ENCODE assay signal across 16 cellular contexts in genomic region chr7:132226046-132226590, GRCh38.
A peak's percentile ranks its signal among the peaks of the same experiment; 100 is the strongest.
DNase-seq lines count a peak whose midpoint lies in the region; ATAC-seq and TF ChIP-seq lines count a peak whose summit lies in the region.
"Had no signal": no experiment of that assay in that cellular context is flagged by ENCODE, and none has a peak within 500 bp of the region (broad histone marks: within the 10 kb centered on the region; RNA-seq: fewer than 3 reads in every experiment).

No MANE protein-coding gene starts in this region.

- intact Hi-C loops in cardiac septum (cut with DNase I) (no loop called here), Right ventricle myocardium inferior (cut with DNase I) (no loop called here), ascending aorta (cut with DNase I) (no loop called here)

- peaks cover 0 to 29% (median 20%) of the 10 kb centered on the region in 3 donors for H3K4me1 ChIP-seq in skeletal muscle tissue (ENCODE audit: control insufficient read depth in 3 of 3, insufficient read depth in 3 of 3, low read length in 3 of 3)
- no peaks in the 10 kb centered on the region for H3K4me1 ChIP-seq in ascending aorta
- H3K4me1 ChIP-seq: BLaER1 had no signal

- DNase-seq in cardiac septum (ENCODE audit: low spot score) (peak; percentile 59), Right ventricle myocardium inferior (ENCODE audit: missing footprints) (no peak), NCI-H526 treated with DMSO at 0.1 percent for 48 hours (lab: John Stamatoyannopoulos, UW) (peak; percentile 13), mesenteric fat pad (ENCODE audit: low spot score) (peak; percentile 62), kidney tubule cell (ENCODE audit: low spot score) (no peak), ascending aorta (ENCODE audit: low spot score in 2 of 2) (no peak)
- DNase-seq: CD8-positive, alpha-beta T cell; DMS79; GOT3; NCI-H1105; NCI-H2081 treated with DMSO at 0.1 percent for 48 hours; NCI-H774; RPMI8226 had no signal

- no peak for ATAC-seq in Right ventricle myocardium inferior
- ATAC-seq in HG02642 (IDR thresholded peaks at IDR 0.05; ENCODE audit: poor library complexity, unreplicated experiment): no peak
- ATAC-seq: CD8-positive, alpha-beta T cell had no signal

- peak overlapping the region in 1 of 3 donors; percentile 64 for H3K9ac ChIP-seq in skeletal muscle tissue (ENCODE audit: low read depth in 1 of 3, low read length in 3 of 3)
- H3K9ac ChIP-seq: BLaER1 had no signal

- H3K27ac ChIP-seq in skeletal muscle tissue (ENCODE audit: low read depth, low read length) (peak overlapping the region; percentile 25), ascending aorta (no peak overlapping the region)
- H3K27ac ChIP-seq: BLaER1 had no signal

- H3K4me3 ChIP-seq in skeletal muscle tissue (ENCODE audit: low read length in 3 of 3) (peak overlapping the region in 1 of 3 donors; percentile 35), ascending aorta (no peak overlapping the region)
- H3K4me3 ChIP-seq: BLaER1 had no signal

- H3K9me3 ChIP-seq in skeletal muscle tissue (ENCODE audit: control insufficient read depth in 3 of 3, low read length in 3 of 3) (no peaks in the 10 kb centered on the region), ascending aorta (no peaks in the 10 kb centered on the region)
- H3K9me3 ChIP-seq: BLaER1 had no signal

- no peak for TF ChIP-seq CTCF in ascending aorta (IDR thresholded peaks at IDR 0.05)

- H3K27me3 ChIP-seq in skeletal muscle tissue (ENCODE audit: control insufficient read depth in 3 of 3, insufficient read depth in 3 of 3, low read length in 3 of 3): no peaks in the 10 kb centered on the region
- no peaks in the 10 kb centered on the region for H3K27me3 ChIP-seq in ascending aorta
- H3K27me3 ChIP-seq: BLaER1 had no signal

- H3K36me3 ChIP-seq in skeletal muscle tissue (ENCODE audit: control insufficient read depth in 3 of 3, insufficient read depth in 3 of 3, low read length in 3 of 3) (peaks cover 0 to 2% (median 0%) of the 10 kb centered on the region in 3 donors), ascending aorta (peaks cover 7 to 14% of the 10 kb centered on the region in 2 donors)
- H3K36me3 ChIP-seq: BLaER1 had no signal

Comparison
In these comparisons a context has a peak if more than half of its experiments do, and no peak if none do; other contexts are left out.
1. DNase-seq: peak in cardiac septum (single experiment), NCI-H526 treated with DMSO at 0.1 percent for 48 hours (single experiment) and mesenteric fat pad (single experiment); none in Right ventricle myocardium inferior (single experiment), kidney tubule cell (single experiment) and ascending aorta (0 of 2).